Comparison of ENCODE assay signal across 9 cellular contexts in genomic region chr22:19522881-19523239, GRCh38. TPM values are rescaled to one million over a fixed set of nuclear protein-coding genes. Genes with fewer than 3 reads are reported as not detected.
DNase-seq lines count a peak whose midpoint lies in the region; ATAC-seq and TF ChIP-seq lines count a peak whose summit lies in the region.
"Had no signal": no experiment of that assay in that cellular context is flagged by ENCODE, and none has a peak within 500 bp of the region (broad histone marks: within the 10 kb centered on the region; RNA-seq: fewer than 3 reads in every experiment).

No MANE protein-coding gene starts in this region.

- TF ChIP-seq EP300 in neural cell (conservative IDR thresholded peaks at IDR 0.05; ENCODE audit: poor library complexity, severe bottlenecking): no peak

- no peaks in the 10 kb centered on the region for H3K36me3 ChIP-seq in effector memory CD4-positive, alpha-beta T cell (ENCODE audit: control insufficient read depth, insufficient read depth, low read length)
- H3K36me3 ChIP-seq in neural cell (ENCODE audit: insufficient read depth, low read length) (no peaks in the 10 kb centered on the region), vagina (no peaks in the 10 kb centered on the region)

- H3K4me1 ChIP-seq in effector memory CD4-positive, alpha-beta T cell (ENCODE audit: control insufficient read depth, insufficient read depth, low read length, poor library complexity, severe bottlenecking): peaks cover 20% of the 10 kb centered on the region
- peaks cover 20% of the 10 kb centered on the region for H3K4me1 ChIP-seq in vagina

- DNase-seq in stimulated activated naive CD8-positive, alpha-beta T cell treated with anti-CD3 and anti-CD28 coated beads, Interleukin-15, amount 100 ng/mL, for 72 hours: no peak
- DNase-seq in stimulated activated naive CD8-positive, alpha-beta T cell treated with anti-CD3 and anti-CD28 coated beads, Interleukin-15, Interleukin-2, amounts not matched to agents 100 U/mL and 50 U/mL, for 24 hours: no peak
- DNase-seq in effector memory CD4-positive, alpha-beta T cell: no peak
- DNase-seq in vagina (ENCODE audit: extremely low spot score in 2 of 2) (no peak), T1000 (lab: John Stamatoyannopoulos, UW) (no peak), retina (no peak)
- no peak for DNase-seq in central memory CD4-positive, alpha-beta T cell

- no peaks in the 10 kb centered on the region for H3K9me3 Mint-ChIP-seq in stimulated activated naive CD8-positive, alpha-beta T cell treated with anti-CD3 and anti-CD28 coated beads, Interleukin-15, amount 100 ng/mL, for 72 hours

- peak overlapping the region in 1 of 2 donors; percentile 75 for H3K27ac Mint-ChIP-seq in stimulated activated naive CD8-positive, alpha-beta T cell treated with anti-CD3 and anti-CD28 coated beads, Interleukin-15, amount 100 ng/mL, for 72 hours

- TF ChIP-seq CTCF in neural cell (IDR thresholded peaks at IDR 0.05; ENCODE audit: poor library complexity, severe bottlenecking): no peak
- no peak for TF ChIP-seq CTCF in vagina (IDR thresholded peaks at IDR 0.05)

- no peaks in the 10 kb centered on the region for H3K9me2 ChIP-seq in neural cell (ENCODE audit: insufficient read depth, low read length)

- H3K79me2 ChIP-seq in neural cell (replicated peaks; ENCODE audit: insufficient read depth, low read length): no peaks in the 10 kb centered on the region

- H3K4me2 ChIP-seq in neural cell (ENCODE audit: low read length): no peak overlapping the region

- peak overlapping the region; percentile 42 for H3K4me3 ChIP-seq in effector memory CD4-positive, alpha-beta T cell (ENCODE audit: insufficient read depth, low read depth, low read length, poor library complexity, severe bottlenecking)
- H3K4me3 ChIP-seq in neural cell (ENCODE audit: low read length): peak overlapping the region; percentile 67
- H3K4me3 ChIP-seq in vagina: peak overlapping the region; percentile 38 to 44

- peaks cover 51% of the 10 kb centered on the region for H3K27me3 Mint-ChIP-seq in stimulated activated naive CD8-positive, alpha-beta T cell treated with anti-CD3 and anti-CD28 coated beads, Interleukin-15, amount 100 ng/mL, for 72 hours

- peak overlapping the region; percentile 45 to 80 for H3K4me3 Mint-ChIP-seq in stimulated activated naive CD8-positive, alpha-beta T cell treated with anti-CD3 and anti-CD28 coated beads, Interleukin-15, amount 100 ng/mL, for 72 hours

- peaks cover 22% of the 10 kb centered on the region for H3K27me3 ChIP-seq in effector memory CD4-positive, alpha-beta T cell (replicated peaks; ENCODE audit: control insufficient read depth, insufficient read depth, low read length, poor library complexity, severe bottlenecking)
- H3K27me3 ChIP-seq in neural cell (ENCODE audit: insufficient read depth, low read depth, low read length) (peaks cover 45% of the 10 kb centered on the region), vagina (no peaks in the 10 kb centered on the region)

- intact Hi-C loops in vagina (cut with DNase I): no loop called here

- no peak for TF ChIP-seq POLR2A in vagina (IDR thresholded peaks at IDR 0.05)

- no peaks in the 10 kb centered on the region for H3K9me3 ChIP-seq in effector memory CD4-positive, alpha-beta T cell (ENCODE audit: control insufficient read depth, low read length)
- H3K9me3 ChIP-seq in neural cell (ENCODE audit: low read length) (no peaks in the 10 kb centered on the region), vagina (no peaks in the 10 kb centered on the region)

- ATAC-seq in stimulated activated naive CD8-positive, alpha-beta T cell treated with anti-CD3 and anti-CD28 coated beads, Interleukin-15, amount 100 ng/mL, for 72 hours: no peak
- ATAC-seq in stimulated activated naive CD8-positive, alpha-beta T cell treated with anti-CD3 and anti-CD28 coated beads, Interleukin-15, Interleukin-2, amounts not matched to agents 100 U/mL and 50 U/mL, for 24 hours: no peak

- H3K4me1 Mint-ChIP-seq in stimulated activated naive CD8-positive, alpha-beta T cell treated with anti-CD3 and anti-CD28 coated beads, Interleukin-15, amount 100 ng/mL, for 72 hours: peaks cover 26% of the 10 kb centered on the region

- no peak overlapping the region for H3K27ac ChIP-seq in effector memory CD4-positive, alpha-beta T cell (ENCODE audit: insufficient read depth, low read length, poor library complexity, severe bottlenecking)
- H3K27ac ChIP-seq in neural cell (ENCODE audit: low read length) (no peak overlapping the region), vagina (peak overlapping the region; percentile 68)

- TF ChIP-seq RAD21 in neural cell (conservative IDR thresholded peaks at IDR 0.05): no peak

- H3F3A ChIP-seq in neural cell (ENCODE audit: insufficient read depth, low read length, poor library complexity, severe bottlenecking): no peaks in the 10 kb centered on the region

- H3K9ac ChIP-seq in neural cell (ENCODE audit: low read length): no peak overlapping the region

- H2AFZ ChIP-seq in neural cell (ENCODE audit: low read depth, low read length): no peak overlapping the region

- H4K20me1 ChIP-seq in neural cell (ENCODE audit: insufficient read depth): no peaks in the 10 kb centered on the region

TF ChIP-seq in neural cell, 6 proteins besides CTCF, POLR2A, EP300 and RAD21:
- TF ChIP-seq, protein P1, sequence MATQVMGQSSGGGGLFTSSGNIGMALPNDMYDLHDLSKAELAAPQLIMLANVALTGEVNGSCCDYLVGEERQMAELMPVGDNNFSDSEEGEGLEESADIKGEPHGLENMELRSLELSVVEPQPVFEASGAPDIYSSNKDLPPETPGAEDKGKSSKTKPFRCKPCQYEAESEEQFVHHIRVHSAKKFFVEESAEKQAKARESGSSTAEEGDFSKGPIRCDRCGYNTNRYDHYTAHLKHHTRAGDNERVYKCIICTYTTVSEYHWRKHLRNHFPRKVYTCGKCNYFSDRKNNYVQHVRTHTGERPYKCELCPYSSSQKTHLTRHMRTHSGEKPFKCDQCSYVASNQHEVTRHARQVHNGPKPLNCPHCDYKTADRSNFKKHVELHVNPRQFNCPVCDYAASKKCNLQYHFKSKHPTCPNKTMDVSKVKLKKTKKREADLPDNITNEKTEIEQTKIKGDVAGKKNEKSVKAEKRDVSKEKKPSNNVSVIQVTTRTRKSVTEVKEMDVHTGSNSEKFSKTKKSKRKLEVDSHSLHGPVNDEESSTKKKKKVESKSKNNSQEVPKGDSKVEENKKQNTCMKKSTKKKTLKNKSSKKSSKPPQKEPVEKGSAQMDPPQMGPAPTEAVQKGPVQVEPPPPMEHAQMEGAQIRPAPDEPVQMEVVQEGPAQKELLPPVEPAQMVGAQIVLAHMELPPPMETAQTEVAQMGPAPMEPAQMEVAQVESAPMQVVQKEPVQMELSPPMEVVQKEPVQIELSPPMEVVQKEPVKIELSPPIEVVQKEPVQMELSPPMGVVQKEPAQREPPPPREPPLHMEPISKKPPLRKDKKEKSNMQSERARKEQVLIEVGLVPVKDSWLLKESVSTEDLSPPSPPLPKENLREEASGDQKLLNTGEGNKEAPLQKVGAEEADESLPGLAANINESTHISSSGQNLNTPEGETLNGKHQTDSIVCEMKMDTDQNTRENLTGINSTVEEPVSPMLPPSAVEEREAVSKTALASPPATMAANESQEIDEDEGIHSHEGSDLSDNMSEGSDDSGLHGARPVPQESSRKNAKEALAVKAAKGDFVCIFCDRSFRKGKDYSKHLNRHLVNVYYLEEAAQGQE (IDR thresholded peaks at IDR 0.05; ENCODE audit: borderline replicate concordance): no peak
- TF ChIP-seq POLR2AphosphoS5 (IDR thresholded peaks at IDR 0.05) (no peak), EZH2 (IDR thresholded peaks at IDR 0.05; ENCODE audit: borderline replicate concordance, insufficient read depth, low read length, poor library complexity, severe bottlenecking) (no peak), MXI1 (conservative IDR thresholded peaks at IDR 0.05; ENCODE audit: poor library complexity, severe bottlenecking) (no peak), SMC3 (conservative IDR thresholded peaks at IDR 0.05; ENCODE audit: poor library complexity) (no peak), TAF1 (IDR thresholded peaks at IDR 0.05; ENCODE audit: low read depth) (no peak)

RNA-seq across cellular contexts. Expression of gene CLDN5, which starts 1.4 kb away (rescaled TPM):
- polyA plus RNA-seq in neural cell: 0.66 TPM in 1 of 2 replicates, not detected in the other
- not detected in 2 replicates for polyA minus RNA-seq in neural cell
- 228 TPM for total RNA-seq in vagina
- total RNA-seq: MCF 10A had no signal

RNA-seq across cellular contexts. Expression of gene CDC45, which starts 43.1 kb away (rescaled TPM):
- polyA plus RNA-seq in neural cell: 1.5 and 3.2 TPM in 2 replicates
- polyA minus RNA-seq in neural cell: 0.81 and 0.97 TPM in 2 replicates
- 0.74 TPM for total RNA-seq in vagina

RNA-seq across cellular contexts. Expression of gene UFD1, which starts 43.9 kb away (rescaled TPM):
- polyA plus RNA-seq in neural cell: 56.9 and 58.3 TPM in 2 replicates
- 28.7 and 35.4 TPM in 2 replicates for polyA minus RNA-seq in neural cell
- total RNA-seq in vagina: 66.8 TPM
